In genomic region chr2:233013027-233013461, GRCh38 we compare ENCODE assay signal across 1 cellular context.
TF ChIP-seq lines count a peak whose summit lies in the region.

TSS of gene NGEF (minus strand) at chr2:233013256. CDS start at chr2:232974890, 38,366 bp downstream.

TF ChIP-seq in HepG2, 621 proteins besides CTCF, POLR2A, EP300 and RAD21 (continued from another document and continues in another):
- TF ChIP-seq ZNF513 (CRISPR knock-in tag; conservative IDR thresholded peaks at IDR 0.05) (no peak), MTA3 (CRISPR knock-in tag; IDR thresholded peaks at IDR 0.05) (no peak), FUBP1 (CRISPR knock-in tag; IDR thresholded peaks at IDR 0.05; ENCODE audit: borderline replicate concordance) (no peak), ZFY (CRISPR knock-in tag; IDR thresholded peaks at IDR 0.05) (peak; percentile 56), ZFP82 (CRISPR knock-in tag; IDR thresholded peaks at IDR 0.05; ENCODE audit: borderline replicate concordance) (no peak), NR2F6 (IDR thresholded peaks at IDR 0.05) (0 out of 2 replicates have a peak, but pooled peaks have one; percentile 59), NR2F6 (CRISPR knock-in tag; IDR thresholded peaks at IDR 0.05) (peak; percentile 92), ZNF75D (CRISPR knock-in tag; IDR thresholded peaks at IDR 0.05; ENCODE audit: borderline replicate concordance) (no peak), NFYC (CRISPR knock-in tag; IDR thresholded peaks at IDR 0.05) (0 out of 2 replicates have a peak, but pooled peaks have one; percentile 23), ZNF281 (CRISPR knock-in tag; IDR thresholded peaks at IDR 0.05; ENCODE audit: borderline replicate concordance) (peak; percentile 45; the same call in 1 of the 2 replicates), ZFP91 (CRISPR knock-in tag; IDR thresholded peaks at IDR 0.05; ENCODE audit: borderline replicate concordance) (peak; percentile 54), ZNF562 (CRISPR knock-in tag; IDR thresholded peaks at IDR 0.05; ENCODE audit: borderline replicate concordance) (no peak), PHB2 (IDR thresholded peaks at IDR 0.05; ENCODE audit: partially characterized antibody) (no peak), MIXL1 (CRISPR knock-in tag; IDR thresholded peaks at IDR 0.05) (peak; percentile 80; the same call in 1 of the 2 replicates), KDM5B (CRISPR knock-in tag; IDR thresholded peaks at IDR 0.05; ENCODE audit: borderline replicate concordance) (peak; percentile 56; the same call in 1 of the 2 replicates), ZHX1 (CRISPR knock-in tag; IDR thresholded peaks at IDR 0.05; ENCODE audit: low read depth) (no peak; the same call in 1 of the 2 replicates), PPARG (CRISPR knock-in tag; conservative IDR thresholded peaks at IDR 0.05) (peak; percentile 82), POLR2AphosphoS2 (IDR thresholded peaks at IDR 0.05; ENCODE audit: low read depth, low read length) (no peak), RXRA (CRISPR knock-in tag; IDR thresholded peaks at IDR 0.05) (peak; percentile 97), TRAFD1 (CRISPR knock-in tag; IDR thresholded peaks at IDR 0.05; ENCODE audit: borderline replicate concordance) (no peak), ZC3H4 (CRISPR knock-in tag; IDR thresholded peaks at IDR 0.05; ENCODE audit: borderline replicate concordance) (0 out of 2 replicates have a peak, but pooled peaks have one; percentile 20), SMARCC2 (IDR thresholded peaks at IDR 0.05) (no peak), JDP2 (CRISPR knock-in tag; IDR thresholded peaks at IDR 0.05; ENCODE audit: borderline replicate concordance) (no peak), ZNF326 (CRISPR knock-in tag; IDR thresholded peaks at IDR 0.05; ENCODE audit: borderline replicate concordance) (no peak), ZNF746 (CRISPR knock-in tag; IDR thresholded peaks at IDR 0.05) (peak; percentile 82; the same call in 1 of the 2 replicates), SMAD9 (CRISPR knock-in tag; IDR thresholded peaks at IDR 0.05) (no peak), ZNF770 (CRISPR knock-in tag; IDR thresholded peaks at IDR 0.05) (peak; percentile 32), TAF1 (CRISPR knock-in tag; IDR thresholded peaks at IDR 0.05) (peak; percentile 67), FOSL2 (CRISPR knock-in tag; IDR thresholded peaks at IDR 0.05) (peak; percentile 83), MTF2 (CRISPR knock-in tag; IDR thresholded peaks at IDR 0.05; ENCODE audit: borderline replicate concordance) (no peak), HMG20B (CRISPR knock-in tag; conservative IDR thresholded peaks at IDR 0.05) (peak; percentile 81), DR1 (CRISPR knock-in tag; IDR thresholded peaks at IDR 0.05) (no peak), ZNF510 (CRISPR knock-in tag; IDR thresholded peaks at IDR 0.05; ENCODE audit: low read depth) (peak; percentile 64; the same call in 1 of the 2 replicates), ZNF180 (CRISPR knock-in tag; IDR thresholded peaks at IDR 0.05; ENCODE audit: borderline replicate concordance, low read depth) (no peak), CREB1 (IDR thresholded peaks at IDR 0.05) (no peak), CREB1 (CRISPR knock-in tag; IDR thresholded peaks at IDR 0.05) (peak; percentile 36), ZNF710 (CRISPR knock-in tag; IDR thresholded peaks at IDR 0.05; ENCODE audit: borderline replicate concordance) (peak; percentile 86), CEBPZ (IDR thresholded peaks at IDR 0.05; ENCODE audit: low read length) (no peak), ZNF788 (CRISPR knock-in tag; IDR thresholded peaks at IDR 0.05; ENCODE audit: borderline replicate concordance) (peak; percentile 90), SNAPC5 (CRISPR knock-in tag; IDR thresholded peaks at IDR 0.05; ENCODE audit: borderline replicate concordance) (0 out of 2 replicates have a peak, but pooled peaks have one; percentile 48), TRIM24 (CRISPR knock-in tag; IDR thresholded peaks at IDR 0.05) (peak; percentile 56; the same call in 1 of the 2 replicates)
